In genomic region chr12:90791445-90791844, GRCh38 we compare ENCODE assay signal across 37 cellular contexts.
"Had no signal": no experiment of that assay in that cellular context is flagged by ENCODE, and none has a peak within 500 bp of the region (broad histone marks: within the 10 kb centered on the region; RNA-seq: fewer than 3 reads in every experiment).

No MANE protein-coding gene starts in this region.

- H3K9me3 ChIP-seq: adrenal gland, ascending aorta, body of pancreas, breast epithelium had no signal

- H3K27me3 Mint-ChIP-seq: activated naive CD4-positive, alpha-beta T cell treated with anti-CD3 and anti-CD28 coated beads, Interleukin-2, amount 10 ng/mL, durations not matched to agents 7 days and 5 days; activated naive CD4-positive, alpha-beta T cell treated with anti-CD3 and anti-CD28 coated beads, Interleukin-2, amount 50 U/mL, for 24 hours; activated naive CD8-positive, alpha-beta T cell; activated naive CD8-positive, alpha-beta T cell treated with anti-CD3 and anti-CD28 coated beads for 36 hours; activated naive CD8-positive, alpha-beta T cell treated with anti-CD3 and anti-CD28 coated beads, Interleukin-2, amount 10 ng/mL, durations not matched to agents 7 days and 5 days; activated naive CD8-positive, alpha-beta T cell treated with anti-CD3 and anti-CD28 coated beads, Interleukin-2, amount 50 U/mL, for 24 hours; activated T-cell treated with anti-CD3 and anti-CD28 coated beads, Interleukin-2, amount 50 U/mL, for 24 hours; activated T-helper 17 cell treated with anti-CD3 and anti-CD28 coated beads, Interleukin-2, amount 50 U/mL, for 72 hours; brain; central memory CD8-positive, alpha-beta T cell had no signal

- H3K4me1 ChIP-seq: adrenal gland, ascending aorta, body of pancreas, breast epithelium had no signal

- ATAC-seq: activated naive CD4-positive, alpha-beta T cell treated with anti-CD3 and anti-CD28 coated beads, Interleukin-2, amount 50 U/mL, for 72 hours; activated naive CD8-positive, alpha-beta T cell treated with anti-CD3 and anti-CD28 coated beads, Interleukin-2, amount 50 U/mL, for 24 hours; activated T-cell treated with anti-CD3 and anti-CD28 coated beads, Interleukin-2, amount 50 U/mL, for 4 hours; activated T-cell treated with anti-CD3 and anti-CD28 coated beads, Interleukin-2, amount 50 U/mL, for 72 hours; activated T-helper 17 cell treated with anti-CD3 and anti-CD28 coated beads, Interleukin-2, amount 50 U/mL, for 72 hours; body of pancreas had no signal

- DNase-seq: activated effector memory CD4-positive, alpha-beta T cell treated with anti-CD3 and anti-CD28 coated beads, Interleukin-2, amount 50 U/mL, for 16 hours; activated effector memory CD4-positive, alpha-beta T cell treated with Interleukin-2 at 50 U/mL for 16 hours; activated gamma-delta T cell; activated gamma-delta T cell treated with Interleukin-2 at 50 U/mL for 16 hours; activated naive CD4-positive, alpha-beta T cell; activated naive CD4-positive, alpha-beta T cell treated with anti-CD3 and anti-CD28 coated beads for 36 hours; activated naive CD4-positive, alpha-beta T cell treated with anti-CD3 and anti-CD28 coated beads, Interleukin-2, amount 10 ng/mL, durations not matched to agents 7 days and 5 days; activated naive CD4-positive, alpha-beta T cell treated with anti-CD3 and anti-CD28 coated beads, Interleukin-2, amount 50 U/mL, for 16 hours; activated naive CD4-positive, alpha-beta T cell treated with Interleukin-2 at 50 U/mL for 16 hours; activated naive CD8-positive, alpha-beta T cell treated with anti-CD3 and anti-CD28 coated beads for 36 hours; activated naive CD8-positive, alpha-beta T cell treated with anti-CD3 and anti-CD28 coated beads, Interleukin-2, amount 10 ng/mL, durations not matched to agents 7 days and 5 days; activated naive CD8-positive, alpha-beta T cell treated with anti-CD3 and anti-CD28 coated beads, Interleukin-2, amount 50 U/mL, for 24 hours; activated T-cell treated with anti-CD3 and anti-CD28 coated beads, Interleukin-2, amount 50 U/mL, for 24 hours; activated T-cell treated with anti-CD3 and anti-CD28 coated beads, Interleukin-2, amount 50 U/mL, for 4 hours; activated T-cell treated with anti-CD3 and anti-CD28 coated beads, Interleukin-2, amount 50 U/mL, for 48 hours; activated T-cell treated with anti-CD3 and anti-CD28 coated beads, Interleukin-2, amount 50 U/mL, for 72 hours; adrenal gland; amniotic stem cell; amygdala; anterior cingulate cortex; aorta; body of pancreas; brain microvascular endothelial cell; caudate nucleus; central memory CD4-positive, alpha-beta T cell; cerebellar nuclear complex had no signal

- H3K4me3 Mint-ChIP-seq: activated naive CD4-positive, alpha-beta T cell treated with anti-CD3 and anti-CD28 coated beads for 36 hours; activated naive CD4-positive, alpha-beta T cell treated with anti-CD3 and anti-CD28 coated beads, Interleukin-2, amount 10 ng/mL, durations not matched to agents 7 days and 5 days; activated naive CD4-positive, alpha-beta T cell treated with anti-CD3 and anti-CD28 coated beads, Interleukin-2, amount 50 U/mL, for 24 hours; activated naive CD8-positive, alpha-beta T cell; activated naive CD8-positive, alpha-beta T cell treated with anti-CD3 and anti-CD28 coated beads for 36 hours; activated naive CD8-positive, alpha-beta T cell treated with anti-CD3 and anti-CD28 coated beads, Interleukin-2, amount 10 ng/mL, durations not matched to agents 7 days and 5 days; activated naive CD8-positive, alpha-beta T cell treated with anti-CD3 and anti-CD28 coated beads, Interleukin-2, amount 50 U/mL, for 24 hours; activated T-cell treated with anti-CD3 and anti-CD28 coated beads, Interleukin-2, amount 50 U/mL, for 24 hours; activated T-cell treated with anti-CD3 and anti-CD28 coated beads, Interleukin-2, amount 50 U/mL, for 4 hours; activated T-cell treated with anti-CD3 and anti-CD28 coated beads, Interleukin-2, amount 50 U/mL, for 72 hours; activated T-helper 1 cell treated with anti-CD3 and anti-CD28 coated beads, Interleukin-12 subunit alpha, Interleukin-12 subunit beta, Interleukin-2, Interleukin-4 antibody, amounts not matched to agents 30 ng/mL and 10 ng/mL and 1 ng/mL, durations not matched to agents 14 hours and 24 hours and 36 hours; activated T-helper 17 cell treated with anti-CD3 and anti-CD28 coated beads, Interleukin-2, amount 50 U/mL, for 72 hours; brain; central memory CD8-positive, alpha-beta T cell had no signal

- H3K4me1 Mint-ChIP-seq: activated naive CD4-positive, alpha-beta T cell treated with anti-CD3 and anti-CD28 coated beads, Interleukin-2, amount 10 ng/mL, durations not matched to agents 7 days and 5 days; activated naive CD4-positive, alpha-beta T cell treated with anti-CD3 and anti-CD28 coated beads, Interleukin-2, amount 50 U/mL, for 24 hours; activated naive CD8-positive, alpha-beta T cell treated with anti-CD3 and anti-CD28 coated beads for 36 hours; activated naive CD8-positive, alpha-beta T cell treated with anti-CD3 and anti-CD28 coated beads, Interleukin-2, amount 10 ng/mL, durations not matched to agents 7 days and 5 days; activated naive CD8-positive, alpha-beta T cell treated with anti-CD3 and anti-CD28 coated beads, Interleukin-2, amount 50 U/mL, for 24 hours; activated T-helper 17 cell treated with anti-CD3 and anti-CD28 coated beads, Interleukin-2, amount 50 U/mL, for 72 hours; brain; central memory CD8-positive, alpha-beta T cell had no signal

- H3K27ac Mint-ChIP-seq: activated naive CD4-positive, alpha-beta T cell treated with anti-CD3 and anti-CD28 coated beads for 36 hours; activated naive CD4-positive, alpha-beta T cell treated with anti-CD3 and anti-CD28 coated beads, Interleukin-2, amount 10 ng/mL, durations not matched to agents 7 days and 5 days; activated naive CD4-positive, alpha-beta T cell treated with anti-CD3 and anti-CD28 coated beads, Interleukin-2, amount 50 U/mL, for 24 hours; activated naive CD4-positive, alpha-beta T cell treated with anti-CD3 and anti-CD28 coated beads, Interleukin-2, amount 50 U/mL, for 72 hours; activated naive CD8-positive, alpha-beta T cell; activated naive CD8-positive, alpha-beta T cell treated with anti-CD3 and anti-CD28 coated beads for 36 hours; activated naive CD8-positive, alpha-beta T cell treated with anti-CD3 and anti-CD28 coated beads, Interleukin-2, amount 10 ng/mL, durations not matched to agents 7 days and 5 days; activated naive CD8-positive, alpha-beta T cell treated with anti-CD3 and anti-CD28 coated beads, Interleukin-2, amount 50 U/mL, for 24 hours; activated T-cell treated with anti-CD3 and anti-CD28 coated beads, Interleukin-2, amount 50 U/mL, for 24 hours; activated T-cell treated with anti-CD3 and anti-CD28 coated beads, Interleukin-2, amount 50 U/mL, for 72 hours; activated T-helper 1 cell treated with anti-CD3 and anti-CD28 coated beads, Interleukin-12 subunit alpha, Interleukin-12 subunit beta, Interleukin-2, Interleukin-4 antibody, amounts not matched to agents 30 ng/mL and 10 ng/mL and 1 ng/mL, durations not matched to agents 14 hours and 24 hours and 36 hours; activated T-helper 17 cell treated with anti-CD3 and anti-CD28 coated beads, Interleukin-2, amount 50 U/mL, for 72 hours; activated T-helper 2 cell treated with anti-CD3 and anti-CD28 coated beads, Interferon-gamma antibody, Interleukin-2, Interleukin-4, amounts not matched to agents 10 μg/mL and 5 μg/mL and 100 μg/mL, durations not matched to agents 14 hours and 24 hours and 36 hours; brain had no signal

- H3K36me3 Mint-ChIP-seq: activated naive CD4-positive, alpha-beta T cell treated with anti-CD3 and anti-CD28 coated beads, Interleukin-2, amount 10 ng/mL, durations not matched to agents 7 days and 5 days; activated naive CD4-positive, alpha-beta T cell treated with anti-CD3 and anti-CD28 coated beads, Interleukin-2, amount 50 U/mL, for 24 hours; activated naive CD4-positive, alpha-beta T cell treated with anti-CD3 and anti-CD28 coated beads, Interleukin-2, amount 50 U/mL, for 72 hours; activated naive CD8-positive, alpha-beta T cell; activated naive CD8-positive, alpha-beta T cell treated with anti-CD3 and anti-CD28 coated beads for 36 hours; activated naive CD8-positive, alpha-beta T cell treated with anti-CD3 and anti-CD28 coated beads, Interleukin-2, amount 10 ng/mL, durations not matched to agents 7 days and 5 days; brain had no signal

- H3K27me3 ChIP-seq: adrenal gland, ascending aorta, body of pancreas, brain microvascular endothelial cell, breast epithelium, cardiac muscle cell had no signal

- H3K9me3 Mint-ChIP-seq: activated naive CD4-positive, alpha-beta T cell treated with anti-CD3 and anti-CD28 coated beads, Interleukin-2, amount 10 ng/mL, durations not matched to agents 7 days and 5 days; activated naive CD4-positive, alpha-beta T cell treated with anti-CD3 and anti-CD28 coated beads, Interleukin-2, amount 50 U/mL, for 24 hours; activated naive CD4-positive, alpha-beta T cell treated with anti-CD3 and anti-CD28 coated beads, Interleukin-2, amount 50 U/mL, for 72 hours; activated naive CD8-positive, alpha-beta T cell treated with anti-CD3 and anti-CD28 coated beads for 36 hours; activated T-cell treated with anti-CD3 and anti-CD28 coated beads, Interleukin-2, amount 50 U/mL, for 24 hours; activated T-cell treated with anti-CD3 and anti-CD28 coated beads, Interleukin-2, amount 50 U/mL, for 4 hours; activated T-helper 1 cell treated with anti-CD3 and anti-CD28 coated beads, Interleukin-12 subunit alpha, Interleukin-12 subunit beta, Interleukin-2, Interleukin-4 antibody, amounts not matched to agents 30 ng/mL and 10 ng/mL and 1 ng/mL, durations not matched to agents 14 hours and 24 hours and 36 hours; activated T-helper 17 cell treated with anti-CD3 and anti-CD28 coated beads, Interleukin-2, amount 50 U/mL, for 72 hours; activated T-helper 2 cell treated with anti-CD3 and anti-CD28 coated beads, Interferon-gamma antibody, Interleukin-2, Interleukin-4, amounts not matched to agents 10 μg/mL and 5 μg/mL and 100 μg/mL, durations not matched to agents 14 hours and 24 hours and 36 hours; brain; central memory CD8-positive, alpha-beta T cell had no signal

- H3K36me3 ChIP-seq: adrenal gland, ascending aorta, brain microvascular endothelial cell, breast epithelium, cardiac muscle cell had no signal

- H3K4me3 ChIP-seq: adrenal gland, ascending aorta, body of pancreas, breast epithelium, cardiac muscle cell had no signal

- H3K27ac ChIP-seq: adrenal gland, ascending aorta, body of pancreas, brain microvascular endothelial cell, breast epithelium, cardiac muscle cell had no signal
